Comparison of ENCODE assay signal across 17 cellular contexts in genomic region chr5:1886634-1887399, GRCh38. TPM values are rescaled to one million over a fixed set of nuclear protein-coding genes. Genes with fewer than 3 reads are reported as not detected.
DNase-seq lines count a peak whose midpoint lies in the region; ATAC-seq and TF ChIP-seq lines count a peak whose summit lies in the region.
"Had no signal": no experiment of that assay in that cellular context is flagged by ENCODE, and none has a peak within 500 bp of the region (broad histone marks: within the 10 kb centered on the region; RNA-seq: fewer than 3 reads in every experiment).

No MANE protein-coding gene starts in this region.

- no peak for TF ChIP-seq POLR2A in esophagus muscularis mucosa (IDR thresholded peaks at IDR 0.05; ENCODE audit: low read depth)

- no peak overlapping the region for H3K27ac Mint-ChIP-seq in activated T-cell treated with anti-CD3 and anti-CD28 coated beads, Interleukin-2, amount 50 U/mL, for 24 hours
- H3K27ac Mint-ChIP-seq: CD8-positive, alpha-beta T cell had no signal

- H3K4me3 Mint-ChIP-seq in activated T-cell treated with anti-CD3 and anti-CD28 coated beads, Interleukin-2, amount 50 U/mL, for 24 hours: no peak overlapping the region
- H3K4me3 Mint-ChIP-seq: CD8-positive, alpha-beta T cell had no signal

- H3K4me3 ChIP-seq in esophagus muscularis mucosa (peak overlapping the region in 3 of 4 donors; percentile 5 to 25 (median 18)), lower lobe of right lung (no peak overlapping the region), aorta (ENCODE audit: low read length in 2 of 2) (no peak overlapping the region)
- H3K4me3 ChIP-seq: SK-N-MC, upper lobe of right lung had no signal

- no peaks in the 10 kb centered on the region for H3K9me3 Mint-ChIP-seq in activated T-cell treated with anti-CD3 and anti-CD28 coated beads, Interleukin-2, amount 50 U/mL, for 24 hours
- H3K9me3 Mint-ChIP-seq: CD8-positive, alpha-beta T cell had no signal

- no peak for TF ChIP-seq EP300 in esophagus muscularis mucosa (IDR thresholded peaks at IDR 0.05)

- peak; percentile 22 to 27 for DNase-seq in activated T-cell treated with anti-CD3 and anti-CD28 coated beads, Interleukin-2, amount 50 U/mL, for 48 hours
- DNase-seq in activated T-cell treated with anti-CD3 and anti-CD28 coated beads, Interleukin-2, amount 50 U/mL, for 24 hours: no peak
- DNase-seq in esophagus muscularis mucosa (ENCODE audit: extremely low spot score) (no peak), lower lobe of right lung (peak; percentile 38), aorta (peak; percentile 15 to 67), activated gamma-delta T cell treated with Interleukin-2 at 50 U/mL for 16 hours (no peak), NCI-H2227 treated with DMSO at 0.1 percent for 48 hours (lab: John Stamatoyannopoulos, UW) (no peak)
- DNase-seq in activated CD8-positive, alpha-beta memory T cell treated with anti-CD3 and anti-CD28 coated beads for 24 hours: no peak
- DNase-seq: ACHN; activated gamma-delta T cell; CD8-positive, alpha-beta T cell; GF-D8; stimulated activated CD4-positive, alpha-beta T cell treated with anti-CD3 and anti-CD28 coated beads, Interleukin-1b, Interleukin-23, amount 100 ng/mL, for 48 hours; upper lobe of right lung had no signal

- peaks cover 8% of the 10 kb centered on the region for H3K4me1 Mint-ChIP-seq in activated T-cell treated with anti-CD3 and anti-CD28 coated beads, Interleukin-2, amount 50 U/mL, for 24 hours (ENCODE audit: low read depth)

- H3K27ac ChIP-seq in esophagus muscularis mucosa (replicated peaks in 1 of 4) (no peak overlapping the region), lower lobe of right lung (no peak overlapping the region), aorta (ENCODE audit: low read depth in 1 of 2, low read length in 2 of 2) (no peak overlapping the region)
- H3K27ac ChIP-seq: SK-N-MC, upper lobe of right lung had no signal

- TF ChIP-seq CTCF in esophagus muscularis mucosa (IDR thresholded peaks at IDR 0.05) (no peak), lower lobe of right lung (IDR thresholded peaks at IDR 0.05) (no peak)

- H3K9me3 ChIP-seq in esophagus muscularis mucosa (no peaks in the 10 kb centered on the region), lower lobe of right lung (no peaks in the 10 kb centered on the region), aorta (ENCODE audit: control insufficient read depth, low read length) (no peaks in the 10 kb centered on the region)
- H3K9me3 ChIP-seq: upper lobe of right lung had no signal

- no peak for ATAC-seq in lower lobe of right lung
- no peak for ATAC-seq in aorta (ENCODE audit: low FRiP score)
- ATAC-seq: CD8-positive, alpha-beta T cell; upper lobe of right lung had no signal

- WGBS in esophagus muscularis mucosa: no CpG with 5 or more reads among the region's 107 CpGs
- 0 to 1% methylated on average over 33 to 107 of the region's 107 CpGs for WGBS in aorta, 2 donors

- H3K36me3 Mint-ChIP-seq in activated T-cell treated with anti-CD3 and anti-CD28 coated beads, Interleukin-2, amount 50 U/mL, for 24 hours (ENCODE audit: low read depth): no peaks in the 10 kb centered on the region
- H3K36me3 Mint-ChIP-seq: CD8-positive, alpha-beta T cell had no signal

- H3K4me1 ChIP-seq in esophagus muscularis mucosa (peaks cover 20 to 83% (median 66%) of the 10 kb centered on the region in 4 donors), lower lobe of right lung (peaks cover 27% of the 10 kb centered on the region), aorta (ENCODE audit: control insufficient read depth in 1 of 2, insufficient read depth in 2 of 2, low read length in 2 of 2) (no peaks in the 10 kb centered on the region)

- H3K27me3 Mint-ChIP-seq in activated T-cell treated with anti-CD3 and anti-CD28 coated beads, Interleukin-2, amount 50 U/mL, for 24 hours: peaks cover 60% of the 10 kb centered on the region

- intact Hi-C loops in esophagus muscularis mucosa (cut with DNase I) (no loop called here), lower lobe of right lung (cut with DNase I) (no loop called here), aorta (cut with DNase I) (no loop called here)

- H3K27me3 ChIP-seq in esophagus muscularis mucosa (peaks cover 17 to 97% (median 73%) of the 10 kb centered on the region in 4 donors), lower lobe of right lung (ENCODE audit: low read depth) (peaks cover 97% of the 10 kb centered on the region), aorta (ENCODE audit: control insufficient read depth in 1 of 2, insufficient read depth in 2 of 2, low read length in 1 of 2) (no peaks in the 10 kb centered on the region)

- H3K36me3 ChIP-seq in esophagus muscularis mucosa (no peaks in the 10 kb centered on the region), lower lobe of right lung (no peaks in the 10 kb centered on the region), aorta (ENCODE audit: control insufficient read depth in 1 of 2, insufficient read depth in 2 of 2, low read length in 1 of 2) (no peaks in the 10 kb centered on the region)
- H3K36me3 ChIP-seq: upper lobe of right lung had no signal

RNA-seq across cellular contexts. Expression of gene IRX4, which starts 4.1 kb away (rescaled TPM):
- not detected for total RNA-seq in esophagus muscularis mucosa
- total RNA-seq in lower lobe of right lung: not detected
- not detected for total RNA-seq in aorta
- not detected for polyA plus RNA-seq in aorta
- total RNA-seq: CD8-positive, alpha-beta T cell; dermis microvascular lymphatic vessel endothelial cell; OCI-LY7; upper lobe of right lung had no signal

Comparison
In these comparisons a context has a peak if more than half of its experiments do, and no peak if none do; other contexts are left out.
1. DNase-seq: peak in activated T-cell treated with anti-CD3 and anti-CD28 coated beads, Interleukin-2, amount 50 U/mL, for 48 hours (2 of 2), lower lobe of right lung (single experiment) and aorta (2 of 2); none in activated T-cell treated with anti-CD3 and anti-CD28 coated beads, Interleukin-2, amount 50 U/mL, for 24 hours (single experiment), esophagus muscularis mucosa (single experiment), activated gamma-delta T cell treated with Interleukin-2 at 50 U/mL for 16 hours (single experiment), NCI-H2227 treated with DMSO at 0.1 percent for 48 hours (single experiment) and activated CD8-positive, alpha-beta memory T cell treated with anti-CD3 and anti-CD28 coated beads for 24 hours (single experiment).
2. H3K4me3 ChIP-seq: peak in esophagus muscularis mucosa (3 of 4); none in lower lobe of right lung (single experiment) and aorta (0 of 2).